In the genomic region with DNA sequence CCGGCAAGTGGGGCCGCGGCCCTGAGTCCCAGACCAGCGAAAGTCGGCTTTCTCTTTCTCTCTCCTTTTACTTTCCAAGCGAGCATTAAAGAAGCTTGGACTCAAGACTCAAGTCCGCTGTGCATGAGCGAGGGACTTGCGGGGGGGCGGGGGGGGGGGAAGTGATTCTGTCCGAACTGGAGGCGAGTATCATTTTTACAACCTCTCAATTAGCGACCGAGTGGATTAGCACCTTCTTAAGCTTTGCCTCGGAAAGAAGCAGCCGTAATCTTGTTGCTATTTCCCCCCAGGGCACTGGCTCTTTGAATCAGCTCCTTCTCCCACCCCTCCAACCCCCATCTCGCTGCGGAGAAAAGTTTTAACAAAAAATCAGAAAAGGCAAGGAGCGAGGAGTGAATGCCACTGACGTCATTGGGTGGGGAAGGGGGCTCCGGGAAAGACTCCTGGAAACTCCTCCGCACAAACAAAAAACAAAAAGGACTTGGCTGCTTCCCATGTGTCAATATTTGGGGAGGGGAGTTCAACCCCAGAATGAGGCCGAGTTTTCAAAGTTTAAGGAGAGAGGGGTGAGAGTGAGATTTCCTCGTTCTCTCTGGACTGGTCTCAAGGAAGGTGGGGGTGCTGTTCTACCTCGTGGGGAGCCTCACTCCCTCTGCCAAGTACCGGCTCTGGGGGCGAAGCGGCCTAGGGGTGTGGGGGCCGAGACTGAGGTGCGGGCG, we compare ENCODE assay signal across 10 cellular contexts. TPM values are rescaled to one million over a fixed set of nuclear protein-coding genes. Genes with fewer than 3 reads are reported as not detected.
DNase-seq lines count a peak whose midpoint lies in the region; ATAC-seq and TF ChIP-seq lines count a peak whose summit lies in the region.
"Had no signal": no experiment of that assay in that cellular context is flagged by ENCODE, and none has a peak within 500 bp of the region (broad histone marks: within the 10 kb centered on the region; RNA-seq: fewer than 3 reads in every experiment).

No MANE protein-coding gene starts in this region.

- no peak for DNase-seq in activated CD4-positive, alpha-beta memory T cell treated with anti-CD3 and anti-CD28 coated beads for 36 hours
- no peak for DNase-seq in activated CD4-positive, alpha-beta memory T cell treated with anti-CD3 and anti-CD28 coated beads, Interleukin-2, amount 10 ng/mL, durations not matched to agents 7 days and 5 days
- DNase-seq in left kidney (ENCODE audit: low read depth, low spot score) = peak; percentile 17
- no peak for DNase-seq in thoracic aorta (ENCODE audit: low spot score)
- no peak for DNase-seq in cerebellar nuclear complex (lab: John Stamatoyannopoulos, UW)
- no peak for DNase-seq in epidermal melanocyte (ENCODE audit: insufficient read length, low spot score)
- no peak for DNase-seq in stimulated activated CD4-positive, alpha-beta T cell treated with anti-CD3 and anti-CD28 coated beads, Interleukin-4, amount 100 ng/mL, for 4 hours
- DNase-seq: NCI-H1436 treated with DMSO at 0.1 percent for 48 hours had no signal

- POLR2A ChIA-PET in activated CD4-positive, alpha-beta memory T cell treated with anti-CD3 and anti-CD28 coated beads for 36 hours (lab: Charles Lee) = interaction anchor here (0.8 kb wide), 1 partner anchor 354 kb away, joined by 3 read pairs; no protein-coding TSS in a partner anchor
- POLR2A ChIA-PET in activated CD4-positive, alpha-beta memory T cell treated with anti-CD3 and anti-CD28 coated beads, Interleukin-2, amount 10 ng/mL, durations not matched to agents 7 days and 5 days (lab: Charles Lee) = no interaction called here

- no peaks in the 10 kb centered on the region for H3K9me3 ChIP-seq in thoracic aorta

- no peak overlapping the region for H3K27ac ChIP-seq in thoracic aorta
- H3K27ac ChIP-seq: epithelial cell of prostate had no signal

- peaks cover 66% of the 10 kb centered on the region for H3K27me3 Mint-ChIP-seq in activated CD4-positive, alpha-beta memory T cell treated with anti-CD3 and anti-CD28 coated beads for 36 hours
- peaks cover 72% of the 10 kb centered on the region for H3K27me3 Mint-ChIP-seq in activated CD4-positive, alpha-beta memory T cell treated with anti-CD3 and anti-CD28 coated beads, Interleukin-2, amount 10 ng/mL, durations not matched to agents 7 days and 5 days
- H3K27me3 Mint-ChIP-seq in activated T-helper 17 cell treated with anti-CD3 and anti-CD28 coated beads, Interleukin-2, amount 50 U/mL, for 72 hours = peaks cover 52% of the 10 kb centered on the region

- peaks cover 6% of the 10 kb centered on the region for H3K36me3 Mint-ChIP-seq in activated CD4-positive, alpha-beta memory T cell treated with anti-CD3 and anti-CD28 coated beads for 36 hours
- peaks cover 11% of the 10 kb centered on the region for H3K36me3 Mint-ChIP-seq in activated CD4-positive, alpha-beta memory T cell treated with anti-CD3 and anti-CD28 coated beads, Interleukin-2, amount 10 ng/mL, durations not matched to agents 7 days and 5 days (ENCODE audit: low read depth)
- peaks cover 19% of the 10 kb centered on the region for H3K36me3 Mint-ChIP-seq in activated T-helper 17 cell treated with anti-CD3 and anti-CD28 coated beads, Interleukin-2, amount 50 U/mL, for 72 hours (ENCODE audit: low read depth)

- peaks cover 28% of the 10 kb centered on the region for H3K27me3 ChIP-seq in thoracic aorta (replicated peaks; ENCODE audit: insufficient read depth)

- H3K4me1 ChIP-seq in thoracic aorta (ENCODE audit: control insufficient read depth in 1 of 2, low read depth in 2 of 2) = peaks cover 70 to 87% of the 10 kb centered on the region in 2 donors

- intact Hi-C loops in activated CD4-positive, alpha-beta memory T cell treated with anti-CD3 and anti-CD28 coated beads for 36 hours (cut with micrococcal nuclease) = loop anchor here (5.0 to 10.0 kb wide), 4 partner anchors 281 to 771 kb away; a partner anchor contains a TSS

- H3K4me3 Mint-ChIP-seq in activated CD4-positive, alpha-beta memory T cell treated with anti-CD3 and anti-CD28 coated beads for 36 hours = peak overlapping the region; percentile 35
- no peak overlapping the region for H3K4me3 Mint-ChIP-seq in activated CD4-positive, alpha-beta memory T cell treated with anti-CD3 and anti-CD28 coated beads, Interleukin-2, amount 10 ng/mL, durations not matched to agents 7 days and 5 days
- H3K4me3 Mint-ChIP-seq in activated T-helper 17 cell treated with anti-CD3 and anti-CD28 coated beads, Interleukin-2, amount 50 U/mL, for 72 hours = peak overlapping the region; percentile 83

- H3K27ac Mint-ChIP-seq in activated CD4-positive, alpha-beta memory T cell treated with anti-CD3 and anti-CD28 coated beads for 36 hours = no peak overlapping the region
- H3K27ac Mint-ChIP-seq in activated CD4-positive, alpha-beta memory T cell treated with anti-CD3 and anti-CD28 coated beads, Interleukin-2, amount 10 ng/mL, durations not matched to agents 7 days and 5 days = no peak overlapping the region
- H3K27ac Mint-ChIP-seq in activated T-helper 17 cell treated with anti-CD3 and anti-CD28 coated beads, Interleukin-2, amount 50 U/mL, for 72 hours = no peak overlapping the region

- H3K36me3 ChIP-seq in thoracic aorta = no peaks in the 10 kb centered on the region

- CTCF ChIA-PET in activated CD4-positive, alpha-beta memory T cell treated with anti-CD3 and anti-CD28 coated beads for 36 hours (lab: Charles Lee) = no interaction called here
- CTCF ChIA-PET in activated CD4-positive, alpha-beta memory T cell treated with anti-CD3 and anti-CD28 coated beads, Interleukin-2, amount 10 ng/mL, durations not matched to agents 7 days and 5 days (lab: Charles Lee) = no interaction called here

- peak overlapping the region; percentile 75 for H3K4me3 ChIP-seq in thoracic aorta

- no peak for ATAC-seq in activated T-helper 17 cell treated with anti-CD3 and anti-CD28 coated beads, Interleukin-2, amount 50 U/mL, for 72 hours (replicated peaks)
- ATAC-seq in thoracic aorta (ENCODE audit: insufficient number of reproducible peaks, low FRiP score, low read depth) = no peak

- peaks cover 53% of the 10 kb centered on the region for H3K4me1 Mint-ChIP-seq in activated CD4-positive, alpha-beta memory T cell treated with anti-CD3 and anti-CD28 coated beads for 36 hours (ENCODE audit: low read depth)
- H3K4me1 Mint-ChIP-seq in activated CD4-positive, alpha-beta memory T cell treated with anti-CD3 and anti-CD28 coated beads, Interleukin-2, amount 10 ng/mL, durations not matched to agents 7 days and 5 days = peaks cover 46% of the 10 kb centered on the region
- H3K4me1 Mint-ChIP-seq in activated T-helper 17 cell treated with anti-CD3 and anti-CD28 coated beads, Interleukin-2, amount 50 U/mL, for 72 hours = peaks cover 30% of the 10 kb centered on the region

- no peaks in the 10 kb centered on the region for H3K9me3 Mint-ChIP-seq in activated CD4-positive, alpha-beta memory T cell treated with anti-CD3 and anti-CD28 coated beads for 36 hours
- H3K9me3 Mint-ChIP-seq in activated CD4-positive, alpha-beta memory T cell treated with anti-CD3 and anti-CD28 coated beads, Interleukin-2, amount 10 ng/mL, durations not matched to agents 7 days and 5 days = no peaks in the 10 kb centered on the region
- H3K9me3 Mint-ChIP-seq in activated T-helper 17 cell treated with anti-CD3 and anti-CD28 coated beads, Interleukin-2, amount 50 U/mL, for 72 hours = no peaks in the 10 kb centered on the region

- TF ChIP-seq CTCF in thoracic aorta (IDR thresholded peaks at IDR 0.05) = no peak

RNA-seq across cellular contexts. Expression of a gene that starts 2.3 kb away (rescaled TPM):
- not detected for total RNA-seq in activated CD4-positive, alpha-beta memory T cell treated with anti-CD3 and anti-CD28 coated beads for 36 hours
- not detected for total RNA-seq in activated CD4-positive, alpha-beta memory T cell treated with anti-CD3 and anti-CD28 coated beads, Interleukin-2, amount 10 ng/mL, durations not matched to agents 7 days and 5 days
- total RNA-seq in activated T-helper 17 cell treated with anti-CD3 and anti-CD28 coated beads, Interleukin-2, amount 50 U/mL, for 72 hours = not detected
- total RNA-seq in thoracic aorta = under 1 TPM in 1 of 2 donors, not detected in 1; 0.68 TPM
